1 cellular context compared by ENCODE assay signal in genomic region chr1:151837841-151838490, GRCh38.
TF ChIP-seq lines count a peak whose summit lies in the region.

No MANE protein-coding gene starts in this region.

TF ChIP-seq in H1, 55 proteins besides CTCF, POLR2A, EP300 and RAD21:
- TF ChIP-seq JUND (IDR thresholded peaks at IDR 0.05; ENCODE audit: low read length) (no peak), CTBP2 (IDR thresholded peaks at IDR 0.05; ENCODE audit: borderline replicate concordance, insufficient read depth, insufficient read length, low read length) (no peak), CHD7 (IDR thresholded peaks at IDR 0.05; ENCODE audit: insufficient replicate concordance, low read length) (no peak), USF2 (IDR thresholded peaks at IDR 0.05; ENCODE audit: low read length) (no peak), RNF2 (IDR thresholded peaks at IDR 0.05; ENCODE audit: borderline replicate concordance, low read depth, low read length, missing control alignments, poor library complexity, severe bottlenecking) (peak; percentile 59), BACH1 (IDR thresholded peaks at IDR 0.05; ENCODE audit: low read length) (no peak), TAF1 (IDR thresholded peaks at IDR 0.05; ENCODE audit: low read depth, low read length) (no peak), GABPA (IDR thresholded peaks at IDR 0.05; ENCODE audit: borderline replicate concordance, insufficient read depth, low read length) (no peak), SIRT6 (IDR thresholded peaks at IDR 0.05; ENCODE audit: low read length) (no peak), BRCA1 (IDR thresholded peaks at IDR 0.05; ENCODE audit: low read depth, low read length) (no peak), EGR1 (IDR thresholded peaks at IDR 0.05; ENCODE audit: borderline replicate concordance, low read depth, low read length) (no peak), MAX (IDR thresholded peaks at IDR 0.05) (peak; percentile 86), SP4 (IDR thresholded peaks at IDR 0.05; ENCODE audit: low read length) (no peak), GTF2F1 (IDR thresholded peaks at IDR 0.05; ENCODE audit: borderline replicate concordance, low read depth, low read length) (no peak), CREB1 (IDR thresholded peaks at IDR 0.05) (no peak), PHF8 (conservative IDR thresholded peaks at IDR 0.05; ENCODE audit: low read depth, low read length) (no peak), CBX8 (IDR thresholded peaks at IDR 0.05; ENCODE audit: borderline replicate concordance, low read depth, low read length) (no peak), SIN3A (conservative IDR thresholded peaks at IDR 0.05 in 1 of 2, IDR thresholded peaks at IDR 0.05 in 1 of 2; ENCODE audit: low read depth in 1 of 2, low read length in 2 of 2) (no peak), POLR2AphosphoS5 (IDR thresholded peaks at IDR 0.05; ENCODE audit: low read depth, low read length) (no peak), E2F6 (IDR thresholded peaks at IDR 0.05) (peak; percentile 89), EZH2 (IDR thresholded peaks at IDR 0.05; ENCODE audit: low read depth, low read length, severe bottlenecking) (peak; percentile 64), SP1 (IDR thresholded peaks at IDR 0.05; ENCODE audit: low read depth, low read length) (no peak), ASH2L (IDR thresholded peaks at IDR 0.05; ENCODE audit: low read length) (no peak), YY1 (IDR thresholded peaks at IDR 0.05; ENCODE audit: low read depth, low read length) (no peak), TEAD4 (IDR thresholded peaks at IDR 0.05; ENCODE audit: low read depth, low read length) (no peak), SUZ12 (IDR thresholded peaks at IDR 0.05; ENCODE audit: low read length) (peak; percentile 67)
